ENCODE assay signal across 17 cellular contexts in genomic region chr1:18360251-18360650, GRCh38.
"Had no signal": no experiment of that assay in that cellular context is flagged by ENCODE, and none has a peak within 500 bp of the region (broad histone marks: within the 10 kb centered on the region; RNA-seq: fewer than 3 reads in every experiment).

No MANE protein-coding gene starts in this region.

- FAIRE-seq: small intestine, urothelium cell line had no signal

- H3K9me3 ChIP-seq: body of pancreas, tibial artery had no signal

- H3K4me1 ChIP-seq: body of pancreas, foreskin keratinocyte, tibial artery had no signal

- H3K27ac ChIP-seq: body of pancreas, foreskin keratinocyte, tibial artery had no signal

- H3K27me3 ChIP-seq: body of pancreas, foreskin keratinocyte had no signal

- H3K36me3 ChIP-seq: tibial artery had no signal

- ATAC-seq: activated T-cell treated with anti-CD3 and anti-CD28 coated beads, Interleukin-2, amount 50 U/mL, for 72 hours; body of pancreas; foreskin keratinocyte; right cardiac atrium had no signal

- H3K4me3 ChIP-seq: body of pancreas, tibial artery had no signal

- DNase-seq: activated B cell treated with CpG ODN at 0.5 μM for 24 hours; activated CD4-positive, alpha-beta T cell treated with anti-CD3 and anti-CD28 coated beads, Interleukin-2, amount 10 ng/mL, durations not matched to agents 24 days and 14 days; activated CD8-positive, alpha-beta memory T cell treated with anti-CD3 and anti-CD28 coated beads, Interleukin-2, amount 50 U/mL, for 48 hours; activated gamma-delta T cell; activated T-cell treated with anti-CD3 and anti-CD28 coated beads, Interleukin-2, amount 50 U/mL, for 72 hours; amygdala; body of pancreas; central memory CD4-positive, alpha-beta T cell; effector memory CD4-positive, alpha-beta T cell; foreskin keratinocyte; kidney glomerular epithelial cell; right cardiac atrium; small intestine; stimulated activated CD4-positive, alpha-beta T cell treated with anti-CD3 and anti-CD28 coated beads, Interleukin-4, amount 100 ng/mL, for 24 hours; stimulated activated naive CD4-positive, alpha-beta T cell; tibial artery had no signal
